ENCODE assay signal across 18 cellular contexts in genomic region chr9:29439961-29440360, GRCh38.
A peak's percentile ranks its signal among the peaks of the same experiment; 100 is the strongest.
DNase-seq lines count a peak whose midpoint lies in the region; ATAC-seq and TF ChIP-seq lines count a peak whose summit lies in the region.
"Had no signal": no experiment of that assay in that cellular context is flagged by ENCODE, and none has a peak within 500 bp of the region (broad histone marks: within the 10 kb centered on the region; RNA-seq: fewer than 3 reads in every experiment).

No MANE protein-coding gene starts in this region.

- no peak for TF ChIP-seq CTCF in astrocyte of the spinal cord (IDR thresholded peaks at IDR 0.05; ENCODE audit: low read depth, low read length)
- TF ChIP-seq CTCF in kidney epithelial cell (IDR thresholded peaks at IDR 0.05; ENCODE audit: insufficient read depth, low read length, poor library complexity, severe bottlenecking) = no peak

- H3K36me3 ChIP-seq in kidney epithelial cell (ENCODE audit: control insufficient read depth, insufficient read depth, low read length) = no peaks in the 10 kb centered on the region
- H3K36me3 ChIP-seq: transverse colon had no signal

- in situ Hi-C loops in astrocyte of the spinal cord (cut with HindIII; ENCODE audit: low sequenced_read_pairs) = no loop called here

- H3K27me3 ChIP-seq in kidney epithelial cell (ENCODE audit: control insufficient read depth, insufficient read depth, low read length) = no peaks in the 10 kb centered on the region
- H3K27me3 ChIP-seq: transverse colon had no signal

- H3K4me3 ChIP-seq in astrocyte of the spinal cord (ENCODE audit: low read depth, low read length) (no peak overlapping the region), kidney epithelial cell (ENCODE audit: low read depth, low read length) (no peak overlapping the region)
- H3K4me3 ChIP-seq: transverse colon had no signal

- ATAC-seq in HG03521 (IDR thresholded peaks at IDR 0.05; ENCODE audit: unreplicated experiment) = no peak
- ATAC-seq in HG02798 (IDR thresholded peaks at IDR 0.05; ENCODE audit: poor library complexity, unreplicated experiment) = no peak
- no peak for ATAC-seq in GM18498 (IDR thresholded peaks at IDR 0.05; ENCODE audit: unreplicated experiment)

- peak; percentile 73 for DNase-seq in A172 (ENCODE audit: low spot score)
- DNase-seq in HT1080 (ENCODE audit: low read depth) = peak; percentile 90
- peak; percentile 30 for DNase-seq in astrocyte of the spinal cord (ENCODE audit: low read depth, low spot score)
- peak; percentile 16 for DNase-seq in kidney epithelial cell (ENCODE audit: low read depth)
- DNase-seq in NCI-H82 (lab: John Stamatoyannopoulos, UW) = no peak
- DNase-seq: activated effector memory CD4-positive, alpha-beta T cell treated with anti-CD3 and anti-CD28 coated beads, Interleukin-2, amount 50 U/mL, for 16 hours; CD4-positive, alpha-beta T cell; cerebellar nuclear complex; DND-41; NCI-H1930; NCI-H524; nephron progenitor cell; stimulated activated naive B cell treated with anti-CD40 and anti-IgM and Interleukin-4, amounts not matched to agents 10 μg/mL and 1 μg/mL and 100 μg/mL, for 72 hours; T1000; transverse colon had no signal
